ENCODE assay signal across 8 cellular contexts in the genomic region with DNA sequence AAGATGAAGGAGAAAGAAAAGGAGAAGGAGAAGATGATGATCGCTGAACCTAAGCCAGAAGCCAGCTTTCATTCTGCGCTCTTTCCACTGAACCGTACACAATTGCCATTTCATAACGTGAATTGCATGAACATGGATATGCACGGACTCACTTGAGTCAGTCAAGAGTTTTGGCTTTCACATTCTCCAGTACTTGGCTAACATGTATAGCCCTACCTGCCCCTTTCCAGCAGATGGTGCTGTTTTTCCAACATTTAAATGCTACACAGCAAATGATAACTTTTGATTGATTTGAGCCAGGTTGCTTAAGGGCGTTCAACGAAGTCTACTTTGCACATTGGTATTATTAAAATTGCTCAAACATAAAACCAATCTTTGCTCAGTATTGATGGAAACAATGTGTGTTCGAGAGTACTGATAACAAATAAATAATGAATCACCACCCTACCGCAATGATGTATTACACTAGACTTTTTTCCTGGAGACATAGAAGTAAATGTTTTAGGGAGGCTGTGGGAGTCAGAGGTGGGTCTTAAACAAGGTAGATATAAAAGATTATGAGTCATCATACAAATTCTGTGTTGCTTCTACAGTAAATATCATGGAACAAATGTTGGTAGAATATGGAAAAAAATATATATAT.
DNase-seq lines count a peak whose midpoint lies in the region; ATAC-seq and TF ChIP-seq lines count a peak whose summit lies in the region.

No MANE protein-coding gene starts in this region.

- WGBS in sigmoid colon, 2 donors = 11 to 24% methylated on average over 9 of the region's 9 CpGs

- no peak for TF ChIP-seq POLR2A in sigmoid colon (IDR thresholded peaks at IDR 0.05)

- H3K9me3 ChIP-seq in adipocyte (ENCODE audit: control insufficient read depth, low read length) (no peaks in the 10 kb centered on the region), sigmoid colon (no peaks in the 10 kb centered on the region)

- H3K4me3 ChIP-seq in adipocyte (ENCODE audit: low read length) = peak overlapping the region; percentile 76
- H3K4me3 ChIP-seq in sigmoid colon = no peak overlapping the region

- H3K4me1 ChIP-seq in adipocyte (ENCODE audit: control insufficient read depth, insufficient read depth, low read length) (peaks cover 15% of the 10 kb centered on the region), sigmoid colon (peaks cover 0 to 8% (median 0%) of the 10 kb centered on the region in 4 donors)

- H3K27ac ChIP-seq in sigmoid colon = no peak overlapping the region

- H3K36me3 ChIP-seq in adipocyte (ENCODE audit: control insufficient read depth, insufficient read depth, low read length, severe bottlenecking) (no peaks in the 10 kb centered on the region), sigmoid colon (no peaks in the 10 kb centered on the region)

- peak; percentile 83 for DNase-seq in DMS53 (lab: John Stamatoyannopoulos, UW)
- DNase-seq in NCI-H2171 treated with DMSO at 0.1 percent for 48 hours (lab: John Stamatoyannopoulos, UW) = peak; percentile 53
- DNase-seq in adipocyte (ENCODE audit: low read depth) = peak; percentile 95
- DNase-seq in left ventricle myocardium superior = no peak
- DNase-seq in sigmoid colon = no peak
- DNase-seq in NCI-H128 (lab: John Stamatoyannopoulos, UW; ENCODE audit: unreplicated experiment) = no peak

- TF ChIP-seq EP300 in sigmoid colon (IDR thresholded peaks at IDR 0.05) = no peak

- H3K27me3 ChIP-seq in adipocyte (replicated peaks; ENCODE audit: control insufficient read depth, insufficient read depth, low read length) (no peaks in the 10 kb centered on the region), sigmoid colon (no peaks in the 10 kb centered on the region)

- peak overlapping the region; percentile 79 for H3K9ac ChIP-seq in adipocyte (ENCODE audit: low read length)

- intact Hi-C loops in left ventricle myocardium superior (cut with micrococcal nuclease) (loop anchor here (10.0 kb wide), 1 partner anchor 320 kb away; no protein-coding TSS in a partner anchor), sigmoid colon (cut with DNase I) (loop anchor here (10.0 kb wide), 1 partner anchor 340 kb away; no protein-coding TSS in a partner anchor)

- peak; percentile 87 for ATAC-seq in GM19035 (IDR thresholded peaks at IDR 0.05; ENCODE audit: unreplicated experiment)
- peak; percentile 80 for ATAC-seq in HG03139 (IDR thresholded peaks at IDR 0.05; ENCODE audit: unreplicated experiment)
- peak; percentile 92 for ATAC-seq in left ventricle myocardium superior

- TF ChIP-seq CTCF in sigmoid colon (IDR thresholded peaks at IDR 0.05) = peak in 3 of 4 experiments; percentile 57 to 69 (median 68)

Comparison
In these comparisons a context has a peak if more than half of its experiments do, and no peak if none do; other contexts are left out.
1. DNase-seq: peak in DMS53 (single experiment), NCI-H2171 treated with DMSO at 0.1 percent for 48 hours (single experiment) and adipocyte (single experiment); none in left ventricle myocardium superior (single experiment), sigmoid colon (single experiment) and NCI-H128 (single experiment).
2. Peak in every context shown above with its lines, with median percentiles within 50 percentile points of each other: ATAC-seq.